39 cellular contexts compared by ENCODE assay signal in genomic region chr21:34088752-34089151, GRCh38.
"Had no signal": no experiment of that assay in that cellular context is flagged by ENCODE, and none has a peak within 500 bp of the region (broad histone marks: within the 10 kb centered on the region; RNA-seq: fewer than 3 reads in every experiment).

No MANE protein-coding gene starts in this region.

- DNase-seq: activated B cell treated with CpG ODN at 0.5 μM for 24 hours; activated CD4-positive, alpha-beta T cell treated with anti-CD3 and anti-CD28 coated beads for 1 hour; activated CD4-positive, alpha-beta T cell treated with anti-CD3 and anti-CD28 coated beads for 48 hours; activated CD4-positive, alpha-beta T cell treated with anti-CD3 and anti-CD28 coated beads, Interleukin-2, amount 50 U/mL, for 48 hours; activated CD8-positive, alpha-beta memory T cell treated with anti-CD3 and anti-CD28 coated beads for 24 hours; activated CD8-positive, alpha-beta memory T cell treated with anti-CD3 and anti-CD28 coated beads, Interleukin-2, amount 10 ng/mL, durations not matched to agents 7 days and 5 days; activated CD8-positive, alpha-beta memory T cell treated with anti-CD3 and anti-CD28 coated beads, Interleukin-2, amount 50 U/mL, for 48 hours; activated effector memory CD4-positive, alpha-beta T cell treated with Interleukin-2 at 50 U/mL for 16 hours; activated naive CD4-positive, alpha-beta T cell treated with anti-CD3 and anti-CD28 coated beads, Interleukin-2, amount 10 ng/mL, durations not matched to agents 7 days and 5 days; activated naive CD8-positive, alpha-beta T cell treated with anti-CD3 and anti-CD28 coated beads, Interleukin-2, amount 50 U/mL, for 24 hours; anterior cingulate cortex; central memory CD4-positive, alpha-beta T cell; colonic mucosa; Kasumi-1; KG1; MM.1S; MV-4-11; NCI-H1092 treated with DMSO at 0.1 percent for 48 hours; NCI-H1417; NCI-H146; NCI-H187; NCI-H2029 treated with DMSO at 0.1 percent for 48 hours; NCI-H2107; NCI-H2171; NCI-H510A; NCI-H526; NCI-H748 treated with DMSO at 0.1 percent for 48 hours; NK-92 treated with Interleukin-12 subunit alpha and Interleukin-12 subunit beta, amount 100 ng/mL, for 24 hours; PC-3; Peyer's patch; RPMI8226; SIG-M5; T-cell; T-helper 2 cell; T-helper 9 cell had no signal

- H3K27me3 ChIP-seq: colonic mucosa, Peyer's patch had no signal

- ATAC-seq: activated CD8-positive, alpha-beta memory T cell treated with anti-CD3 and anti-CD28 coated beads, Interleukin-2, amount 10 ng/mL, durations not matched to agents 7 days and 5 days; activated naive CD8-positive, alpha-beta T cell treated with anti-CD3 and anti-CD28 coated beads, Interleukin-2, amount 50 U/mL, for 24 hours; SK-N-SH treated with all-trans-retinoic acid at 6 μM for 48 hours; T-cell had no signal

- H3K27ac ChIP-seq: colonic mucosa, Peyer's patch, VCaP had no signal

- H3K4me3 Mint-ChIP-seq: activated B cell treated with CpG ODN at 0.5 μM for 24 hours; activated CD8-positive, alpha-beta memory T cell treated with anti-CD3 and anti-CD28 coated beads, Interleukin-2, amount 10 ng/mL, durations not matched to agents 7 days and 5 days; activated naive CD4-positive, alpha-beta T cell treated with anti-CD3 and anti-CD28 coated beads, Interleukin-2, amount 10 ng/mL, durations not matched to agents 7 days and 5 days; activated naive CD8-positive, alpha-beta T cell; activated naive CD8-positive, alpha-beta T cell treated with anti-CD3 and anti-CD28 coated beads, Interleukin-2, amount 50 U/mL, for 24 hours; brain; T-cell had no signal

- H3K9me3 ChIP-seq: colonic mucosa, Peyer's patch had no signal

- H3K4me3 ChIP-seq: colonic mucosa, Peyer's patch had no signal

- H3K4me1 ChIP-seq: Peyer's patch had no signal

- H3K36me3 ChIP-seq: colonic mucosa, Peyer's patch had no signal

- H3K9me3 Mint-ChIP-seq: activated B cell treated with CpG ODN at 0.5 μM for 24 hours; activated naive CD4-positive, alpha-beta T cell treated with anti-CD3 and anti-CD28 coated beads, Interleukin-2, amount 10 ng/mL, durations not matched to agents 7 days and 5 days; activated naive CD8-positive, alpha-beta T cell treated with anti-CD3 and anti-CD28 coated beads, Interleukin-2, amount 50 U/mL, for 24 hours; T-cell had no signal

- H3K27me3 Mint-ChIP-seq: activated B cell treated with CpG ODN at 0.5 μM for 24 hours; activated CD8-positive, alpha-beta memory T cell treated with anti-CD3 and anti-CD28 coated beads, Interleukin-2, amount 10 ng/mL, durations not matched to agents 7 days and 5 days; activated naive CD4-positive, alpha-beta T cell treated with anti-CD3 and anti-CD28 coated beads, Interleukin-2, amount 10 ng/mL, durations not matched to agents 7 days and 5 days; activated naive CD8-positive, alpha-beta T cell; activated naive CD8-positive, alpha-beta T cell treated with anti-CD3 and anti-CD28 coated beads, Interleukin-2, amount 50 U/mL, for 24 hours; brain; T-cell had no signal

- H3K27ac Mint-ChIP-seq: activated B cell treated with CpG ODN at 0.5 μM for 24 hours; activated CD8-positive, alpha-beta memory T cell treated with anti-CD3 and anti-CD28 coated beads, Interleukin-2, amount 10 ng/mL, durations not matched to agents 7 days and 5 days; activated naive CD4-positive, alpha-beta T cell treated with anti-CD3 and anti-CD28 coated beads, Interleukin-2, amount 10 ng/mL, durations not matched to agents 7 days and 5 days; activated naive CD8-positive, alpha-beta T cell treated with anti-CD3 and anti-CD28 coated beads, Interleukin-2, amount 50 U/mL, for 24 hours; brain had no signal
